In genomic region chr17:81152288-81152848, GRCh38 we compare ENCODE assay signal across 17 cellular contexts. TPM values are rescaled to one million over a fixed set of nuclear protein-coding genes. Genes with fewer than 3 reads are reported as not detected.
"Had no signal": no experiment of that assay in that cellular context is flagged by ENCODE, and none has a peak within 500 bp of the region (broad histone marks: within the 10 kb centered on the region; RNA-seq: fewer than 3 reads in every experiment).

No MANE protein-coding gene starts in this region.

- H3K9me3 ChIP-seq: colonic mucosa, esophagus muscularis mucosa, prostate gland, testis had no signal

- H3K27me3 ChIP-seq: colonic mucosa, esophagus muscularis mucosa, testis had no signal

- ATAC-seq: right cardiac atrium had no signal

- DNase-seq: activated naive CD4-positive, alpha-beta T cell treated with anti-CD3 and anti-CD28 coated beads, Interleukin-2, amount 50 U/mL, for 16 hours; colonic mucosa; effector CD4-positive, alpha-beta T cell; immature natural killer cell; nephron progenitor cell; SW 1271; testis had no signal

- H3K36me3 ChIP-seq: colonic mucosa, esophagus muscularis mucosa, prostate gland had no signal

- H3K4me2 ChIP-seq: smooth muscle cell had no signal

- H3K4me3 ChIP-seq: colonic mucosa, esophagus muscularis mucosa, lung, prostate gland, smooth muscle cell, testis had no signal

- H3K4me1 ChIP-seq: colonic mucosa, prostate gland, testis had no signal

- FAIRE-seq: urothelium cell line had no signal

- H3K27ac ChIP-seq: colonic mucosa, esophagus muscularis mucosa, prostate gland, testis had no signal

RNA-seq across cellular contexts. Expression of gene PVALEF, which starts 12.9 kb away (rescaled TPM):
- total RNA-seq: activated T-helper 17 cell treated with anti-CD3 and anti-CD28 coated beads, Interleukin-2, amount 50 U/mL, for 72 hours; cardiac septum; colonic mucosa; esophagus muscularis mucosa; lung; osteoblast; prostate gland; right cardiac atrium; smooth muscle cell; testis had no signal
- polyA plus RNA-seq: adipose tissue, immature natural killer cell, lung, right cardiac atrium, smooth muscle cell had no signal
